ENCODE assay signal across 28 cellular contexts in genomic region chr6:3648724-3649123, GRCh38.
"Had no signal": no experiment of that assay in that cellular context is flagged by ENCODE, and none has a peak within 500 bp of the region (broad histone marks: within the 10 kb centered on the region; RNA-seq: fewer than 3 reads in every experiment).

No MANE protein-coding gene starts in this region.

- H3K4me1 ChIP-seq: esophagus muscularis mucosa, foreskin keratinocyte, gastrocnemius medialis, heart left ventricle had no signal

- H3K27me3 ChIP-seq: brain microvascular endothelial cell, dorsolateral prefrontal cortex, esophagus muscularis mucosa, gastrocnemius medialis had no signal

- DNase-seq: activated CD4-positive, alpha-beta memory T cell treated with anti-CD3 and anti-CD28 coated beads for 36 hours; activated CD4-positive, alpha-beta T cell treated with anti-CD3 and anti-CD28 coated beads for 36 hours; activated CD4-positive, alpha-beta T cell treated with anti-CD3 and anti-CD28 coated beads, Interleukin-2, amount 10 ng/mL, durations not matched to agents 24 days and 14 days; activated CD4-positive, CD25-positive, alpha-beta regulatory T cell; activated CD4-positive, CD25-positive, alpha-beta regulatory T cell treated with anti-CD3 and anti-CD28 coated beads, Interleukin-2, amount 50 U/mL, for 72 hours; activated CD8-positive, alpha-beta T cell treated with anti-CD3 and anti-CD28 coated beads, Interleukin-2, amount 10 ng/mL, durations not matched to agents 7 days and 5 days; activated effector memory CD4-positive, alpha-beta T cell treated with Interleukin-2 at 50 U/mL for 16 hours; activated gamma-delta T cell treated with Interleukin-2 at 50 U/mL for 16 hours; activated naive CD4-positive, alpha-beta T cell treated with anti-CD3 and anti-CD28 coated beads, Interleukin-2, amount 50 U/mL, for 16 hours; activated naive CD4-positive, alpha-beta T cell treated with Interleukin-2 at 50 U/mL for 16 hours; activated T-cell treated with anti-CD3 and anti-CD28 coated beads, Interleukin-2, amount 50 U/mL, for 4 hours; amniotic stem cell; anterior cingulate cortex; brain microvascular endothelial cell; dorsolateral prefrontal cortex; effector memory CD4-positive, alpha-beta T cell; endodermal cell; foreskin keratinocyte; gastrocnemius medialis; glutamatergic neuron; heart left ventricle; hypothalamus; T1000 had no signal

- FAIRE-seq: astrocyte, bronchial epithelial cell had no signal

- H3K4me3 ChIP-seq: coronary artery, dorsolateral prefrontal cortex, esophagus muscularis mucosa, gastrocnemius medialis, heart left ventricle had no signal

- H3K27ac ChIP-seq: brain microvascular endothelial cell, coronary artery, esophagus muscularis mucosa, foreskin keratinocyte, gastrocnemius medialis, heart left ventricle had no signal

- H3K36me3 ChIP-seq: brain microvascular endothelial cell, esophagus muscularis mucosa, gastrocnemius medialis, heart left ventricle had no signal

- H3K9me3 ChIP-seq: esophagus muscularis mucosa, gastrocnemius medialis, heart left ventricle had no signal

- ATAC-seq: activated CD4-positive, alpha-beta T cell treated with anti-CD3 and anti-CD28 coated beads for 36 hours; activated CD8-positive, alpha-beta T cell treated with anti-CD3 and anti-CD28 coated beads, Interleukin-2, amount 10 ng/mL, durations not matched to agents 7 days and 5 days; activated T-cell treated with anti-CD3 and anti-CD28 coated beads, Interleukin-2, amount 50 U/mL, for 4 hours; activated T-helper 17 cell treated with anti-CD3 and anti-CD28 coated beads, Interleukin-2, amount 50 U/mL, for 72 hours; foreskin keratinocyte; gastrocnemius medialis; heart left ventricle had no signal
